8 cellular contexts compared by ENCODE assay signal in the genomic region with DNA sequence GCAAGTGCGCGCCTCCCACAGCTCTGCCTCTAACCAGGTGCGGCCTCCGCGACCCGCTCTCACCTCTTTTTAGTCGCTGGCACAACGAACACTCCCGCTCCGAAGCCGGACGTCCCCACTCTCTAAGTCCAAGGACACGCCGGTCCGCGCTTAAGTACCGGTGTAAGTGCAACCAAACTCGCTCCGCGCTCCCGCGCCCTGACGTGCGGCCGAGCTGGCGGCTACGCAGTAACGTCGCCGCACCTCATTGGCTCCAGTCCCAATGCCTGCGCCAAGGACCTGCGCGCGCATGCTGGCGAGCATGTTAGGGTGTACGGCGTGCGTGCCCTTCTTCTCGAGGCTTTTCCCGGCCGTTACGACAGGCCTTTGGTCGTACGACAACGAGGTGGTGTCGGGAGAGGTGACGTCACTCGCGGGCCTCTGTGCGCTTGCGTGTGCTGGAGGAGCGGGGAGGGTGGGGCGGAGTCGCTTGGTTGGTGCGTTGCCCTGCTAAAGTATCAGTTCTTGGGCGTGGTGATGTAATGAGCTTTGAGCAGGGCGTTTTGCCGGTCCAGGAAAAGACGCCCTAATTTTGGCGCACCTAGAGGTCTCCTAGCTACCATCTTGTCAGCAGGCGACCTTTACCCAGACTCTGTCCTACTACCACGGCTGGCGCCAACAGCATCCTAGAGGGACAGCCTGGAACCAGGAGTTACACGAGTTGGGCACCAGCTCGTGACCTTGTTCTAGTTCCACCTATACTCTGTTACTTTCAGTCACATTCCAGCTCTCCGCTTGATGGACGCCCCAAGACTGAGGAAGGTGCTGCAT. TPM values are rescaled to one million over a fixed set of nuclear protein-coding genes. Genes with fewer than 3 reads are reported as not detected.
DNase-seq lines count a peak whose midpoint lies in the region; TF ChIP-seq lines count a peak whose summit lies in the region.

A gene (minus strand): TSS at position 124 of the 810 bp plus-strand sequence. CDS start 1,141 bp downstream, outside the sequence.

- H3K4me3 ChIP-seq in HFF-Myc (replicated peaks; ENCODE audit: low read depth, low read length) (peak within 1 kb of the TSS; percentile 90), neuron (ENCODE audit: low read length) (peak within 1 kb of the TSS; percentile 59), subcutaneous abdominal adipose tissue (ENCODE audit: low read depth in 1 of 5, low read length in 5 of 5) (peak within 1 kb of the TSS; percentile 85 to 98 (median 95))

- no peaks in the 10 kb centered on the region for H3K27me3 Mint-ChIP-seq in activated naive CD4-positive, alpha-beta T cell treated with anti-CD3 and anti-CD28 coated beads for 36 hours (ENCODE audit: low read depth)

- peak within 1 kb of the TSS; percentile 3 for H2AFZ ChIP-seq in neuron (ENCODE audit: low read depth, low read length)

- peak within 1 kb of the TSS; percentile 93 for H3K4me3 Mint-ChIP-seq in activated naive CD4-positive, alpha-beta T cell treated with anti-CD3 and anti-CD28 coated beads for 36 hours

- intact Hi-C loops in activated naive CD4-positive, alpha-beta T cell treated with anti-CD3 and anti-CD28 coated beads for 36 hours (cut with micrococcal nuclease): loop anchor here (1.0 to 10.0 kb wide), 15 partner anchors 8 to 1943 kb away; a partner anchor contains a TSS

- TF ChIP-seq CTCF in HFF-Myc (IDR thresholded peaks at IDR 0.05; ENCODE audit: low read depth, low read length, missing control alignments): no peak

- H3K27me3 ChIP-seq in neuron (ENCODE audit: insufficient read depth, low read length) (no peaks in the 10 kb centered on the region), subcutaneous abdominal adipose tissue (ENCODE audit: control insufficient read depth in 5 of 5, insufficient read depth in 4 of 5, low read length in 5 of 5) (peaks cover 0 to 2% (median 0%) of the 10 kb centered on the region in 5 donors)

- CTCF ChIA-PET in activated naive CD4-positive, alpha-beta T cell treated with anti-CD3 and anti-CD28 coated beads for 36 hours (lab: Charles Lee): interaction anchor here (0.6 to 2.4 kb wide), 7 partner anchors 8 to 313 kb away, joined by 3 to 8 read pairs (median 3); no protein-coding TSS in a partner anchor

- H3K36me3 Mint-ChIP-seq in activated naive CD4-positive, alpha-beta T cell treated with anti-CD3 and anti-CD28 coated beads for 36 hours (ENCODE audit: low read depth): peaks cover 38% of the 10 kb centered on the region

- H3K4me1 Mint-ChIP-seq in activated naive CD4-positive, alpha-beta T cell treated with anti-CD3 and anti-CD28 coated beads for 36 hours (ENCODE audit: low read depth): peaks cover 31% of the 10 kb centered on the region

- H3K9me3 ChIP-seq in neuron (ENCODE audit: low read length) (no peaks in the 10 kb centered on the region), subcutaneous abdominal adipose tissue (ENCODE audit: control insufficient read depth in 5 of 5, low read length in 5 of 5) (no peaks in the 10 kb centered on the region)

- H3K9ac ChIP-seq in subcutaneous abdominal adipose tissue (ENCODE audit: low read length in 5 of 5): peak within 1 kb of the TSS; percentile 83 to 98 (median 91)

- peak within 1 kb of the TSS; percentile 86 for H3K27ac ChIP-seq in subcutaneous abdominal adipose tissue (ENCODE audit: low read depth, low read length)

- H3K4me1 ChIP-seq in neuron (ENCODE audit: insufficient read depth, low read length) (peaks cover 5% of the 10 kb centered on the region), subcutaneous abdominal adipose tissue (ENCODE audit: control insufficient read depth in 5 of 5, insufficient read depth in 5 of 5, low read length in 5 of 5) (peaks cover 6 to 30% (median 22%) of the 10 kb centered on the region in 5 donors)

- H3K27ac Mint-ChIP-seq in activated naive CD4-positive, alpha-beta T cell treated with anti-CD3 and anti-CD28 coated beads for 36 hours: peak within 1 kb of the TSS; percentile 98

- no peaks in the 10 kb centered on the region for H3K9me3 Mint-ChIP-seq in activated naive CD4-positive, alpha-beta T cell treated with anti-CD3 and anti-CD28 coated beads for 36 hours

- H3K36me3 ChIP-seq in neuron (ENCODE audit: insufficient read depth, low read length) (peaks cover 23% of the 10 kb centered on the region), subcutaneous abdominal adipose tissue (ENCODE audit: control insufficient read depth in 5 of 5, insufficient read depth in 5 of 5, low read length in 5 of 5) (peaks cover 10 to 24% (median 19%) of the 10 kb centered on the region in 5 donors)

- DNase-seq in GM03348 (ENCODE audit: low spot score) (peak; percentile 99), HFF-Myc (ENCODE audit: extremely low read depth, low read depth) (peak; percentile 99), NAMALWA (ENCODE audit: low spot score) (peak; percentile 100), SK-N-DZ (ENCODE audit: low spot score) (peak; percentile 100), foreskin melanocyte (peak; percentile 100)
- DNase-seq in activated naive CD4-positive, alpha-beta T cell treated with anti-CD3 and anti-CD28 coated beads for 36 hours: peak; percentile 100

RNA-seq across cellular contexts. Expression of the gene that starts here (rescaled TPM):
- polyA plus RNA-seq in SK-N-DZ (2014; cell fraction: cytosol; rRNA removed): 118 and 123 TPM in 2 replicates
- 93.0 and 101 TPM in 2 replicates for polyA plus RNA-seq in SK-N-DZ (2014; cell fraction: nucleus; rRNA removed)
- total RNA-seq in activated naive CD4-positive, alpha-beta T cell treated with anti-CD3 and anti-CD28 coated beads for 36 hours: 100 to 1,000 TPM; 213 to 224 TPM

Comparison
In these comparisons a context has a peak if more than half of its experiments do, and no peak if none do; other contexts are left out.
1. Peak in every context shown above with its lines: DNase-seq, H3K4me3 ChIP-seq and H3K27ac ChIP-seq.